Comparison of ENCODE assay signal across 12 cellular contexts in the genomic region with DNA sequence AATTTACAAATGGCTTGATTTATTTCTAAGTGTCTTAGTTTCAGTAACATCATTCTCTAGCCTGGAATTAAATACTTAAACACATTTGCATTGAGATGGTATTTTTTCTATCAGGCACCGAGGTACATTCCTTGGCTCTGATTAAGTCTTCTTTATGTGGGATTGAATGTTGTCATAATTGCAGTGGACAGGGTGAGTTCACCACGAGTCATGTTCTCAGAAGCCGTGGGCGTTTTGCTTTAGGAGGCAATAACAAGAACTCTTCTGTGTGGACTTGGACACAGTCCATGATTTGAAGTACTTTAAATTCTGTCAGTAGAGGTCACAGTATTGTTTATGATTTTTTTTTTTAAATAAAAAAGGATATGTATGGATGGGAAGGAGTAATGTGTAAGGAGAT. TPM values are rescaled to one million over a fixed set of nuclear protein-coding genes. Genes with fewer than 3 reads are reported as not detected.
A peak's percentile ranks its signal among the peaks of the same experiment; 100 is the strongest.
DNase-seq lines count a peak whose midpoint lies in the region; ATAC-seq, FAIRE-seq and TF ChIP-seq lines count a peak whose summit lies in the region.
"Had no signal": no experiment of that assay in that cellular context is flagged by ENCODE, and none has a peak within 500 bp of the region (broad histone marks: within the 10 kb centered on the region; RNA-seq: fewer than 3 reads in every experiment).

No MANE protein-coding gene starts in this region.

- H3K9ac ChIP-seq in smooth muscle cell (ENCODE audit: low read depth): no peak overlapping the region

- H3K4me3 ChIP-seq in smooth muscle cell (no peak overlapping the region), small intestine (ENCODE audit: low read depth in 1 of 2, low read length in 2 of 2) (no peak overlapping the region)
- H3K4me3 ChIP-seq: GM12878, psoas muscle had no signal

- no peaks in the 10 kb centered on the region for H3K9me3 ChIP-seq in smooth muscle cell (replicated peaks; ENCODE audit: low read depth)
- H3K9me3 ChIP-seq in small intestine (ENCODE audit: control insufficient read depth, low read depth): no peaks in the 10 kb centered on the region

- H3K27ac ChIP-seq in smooth muscle cell (ENCODE audit: low read depth) (peak overlapping the region; percentile 66), small intestine (ENCODE audit: low read depth in 1 of 2, low read length in 1 of 2) (no peak overlapping the region)
- H3K27ac ChIP-seq: psoas muscle had no signal

- H3K4me2 ChIP-seq in smooth muscle cell: no peak overlapping the region

- no peaks in the 10 kb centered on the region for H3K36me3 ChIP-seq in smooth muscle cell (ENCODE audit: low read depth)
- H3K36me3 ChIP-seq in small intestine (ENCODE audit: control insufficient read depth in 2 of 2, insufficient read depth in 2 of 2, low read length in 2 of 2): no peaks in the 10 kb centered on the region

- ATAC-seq in Right ventricle myocardium superior (ENCODE audit: poor library complexity): no peak
- no peak for ATAC-seq in omental fat pad (ENCODE audit: low FRiP score)
- ATAC-seq: activated CD8-positive, alpha-beta memory T cell treated with anti-CD3 and anti-CD28 coated beads, Interleukin-2, amount 10 ng/mL, durations not matched to agents 7 days and 5 days; GM12878; psoas muscle had no signal

- no peak for TF ChIP-seq CTCF in smooth muscle cell (IDR thresholded peaks at IDR 0.05; ENCODE audit: borderline replicate concordance, insufficient read depth, poor library complexity, severe bottlenecking)
- no peak for TF ChIP-seq CTCF in omental fat pad (IDR thresholded peaks at IDR 0.05)

- H3K27me3 ChIP-seq in smooth muscle cell (ENCODE audit: low read depth) (no peaks in the 10 kb centered on the region), small intestine (ENCODE audit: control insufficient read depth in 2 of 2, insufficient read depth in 2 of 2, low read length in 2 of 2) (no peaks in the 10 kb centered on the region)

- no peaks in the 10 kb centered on the region for H3F3A ChIP-seq in smooth muscle cell (ENCODE audit: low read depth)

- 21% methylated on average over 4 of the region's 4 CpGs for WGBS in smooth muscle cell (ENCODE audit: low lambda C conversion rate)
- 10 to 30% (median 16%) methylated on average over 4 of the region's 4 CpGs for WGBS in small intestine, 3 donors

- FAIRE-seq in small intestine (lab: Jason Lieb, UNC): no peak
- FAIRE-seq: GM12878 had no signal

- no peaks in the 10 kb centered on the region for H3K79me2 ChIP-seq in smooth muscle cell (ENCODE audit: low read depth)

- no peaks in the 10 kb centered on the region for H3K4me1 ChIP-seq in smooth muscle cell (ENCODE audit: low read depth)
- H3K4me1 ChIP-seq in small intestine (ENCODE audit: control insufficient read depth in 2 of 2, insufficient read depth in 1 of 2, low read depth in 1 of 2, low read length in 1 of 2): no peaks in the 10 kb centered on the region
- H3K4me1 ChIP-seq: psoas muscle had no signal

- intact Hi-C loops in Right ventricle myocardium superior (cut with DNase I): no loop called here

- no peaks in the 10 kb centered on the region for H4K20me1 ChIP-seq in smooth muscle cell (ENCODE audit: low read depth)

- H2AFZ ChIP-seq in smooth muscle cell (ENCODE audit: low read depth): no peak overlapping the region

- peak; percentile 87 for DNase-seq in Daoy (ENCODE audit: low read depth)
- peak; percentile 78 for DNase-seq in NCI-H226
- DNase-seq in dermis blood vessel endothelial cell: peak; percentile 64
- DNase-seq in smooth muscle cell (lab: John Stamatoyannopoulos, UW; ENCODE audit: unreplicated experiment): no peak
- DNase-seq in Right ventricle myocardium superior: no peak
- DNase-seq in omental fat pad (ENCODE audit: low spot score): no peak
- no peak for DNase-seq in GOT3 (lab: John Stamatoyannopoulos, UW)
- DNase-seq in small intestine: no peak
- DNase-seq: activated CD8-positive, alpha-beta memory T cell treated with anti-CD3 and anti-CD28 coated beads, Interleukin-2, amount 10 ng/mL, durations not matched to agents 7 days and 5 days; NCI-H526 treated with DMSO at 0.1 percent for 48 hours; psoas muscle had no signal

RNA-seq across cellular contexts. Expression of gene EFHC2, which starts 57.1 kb away (rescaled TPM):
- 0.51 TPM in 1 of 2 replicates, not detected in the other for total RNA-seq in Daoy (2014; rRNA removed; shearing (Covaris generic))
- total RNA-seq in dermis blood vessel endothelial cell (0.05 TPM in 1 of 2 replicates, not detected in the other), smooth muscle cell (2.3 and 8.8 TPM in 2 replicates), Right ventricle myocardium superior (18.0 TPM), omental fat pad (1 to 10 TPM in 1 of 4 donors, under 1 TPM in 1, not detected in 2; 0.60 to 1.6 TPM)
- polyA plus RNA-seq in smooth muscle cell (3.5 and 4.0 TPM in 2 replicates), small intestine (under 1 TPM in 2 of 3 donors, not detected in 1; 0.54 to 0.78 TPM)
- total RNA-seq: GM12878 had no signal

Comparison
In these comparisons a context has a peak if more than half of its experiments do, and no peak if none do; other contexts are left out.
1. DNase-seq: peak in Daoy (single experiment), NCI-H226 (single experiment) and dermis blood vessel endothelial cell (single experiment); none in smooth muscle cell (single experiment), Right ventricle myocardium superior (single experiment), omental fat pad (single experiment), GOT3 (single experiment) and small intestine (single experiment).